34 cellular contexts compared by ENCODE assay signal in genomic region chr7:152541892-152542291, GRCh38.
"Had no signal": no experiment of that assay in that cellular context is flagged by ENCODE, and none has a peak within 500 bp of the region (broad histone marks: within the 10 kb centered on the region; RNA-seq: fewer than 3 reads in every experiment).

No MANE protein-coding gene starts in this region.

- H3K9ac ChIP-seq: SK-N-SH had no signal

- H3K9me3 Mint-ChIP-seq: activated CD4-positive, alpha-beta memory T cell treated with anti-CD3 and anti-CD28 coated beads, Interleukin-2, amount 10 ng/mL, durations not matched to agents 7 days and 5 days; activated naive CD8-positive, alpha-beta T cell treated with anti-CD3 and anti-CD28 coated beads for 36 hours; activated T-cell treated with anti-CD3 and anti-CD28 coated beads, Interleukin-2, amount 50 U/mL, for 72 hours; activated T-helper 17 cell treated with anti-CD3 and anti-CD28 coated beads, Interleukin-2, amount 50 U/mL, for 72 hours had no signal

- H3K9me3 ChIP-seq: SJSA1, SK-N-SH had no signal

- ATAC-seq: activated T-cell treated with anti-CD3 and anti-CD28 coated beads, Interleukin-2, amount 50 U/mL, for 72 hours; activated T-helper 17 cell treated with anti-CD3 and anti-CD28 coated beads, Interleukin-2, amount 50 U/mL, for 72 hours; Panc1 had no signal

- H3K27me3 ChIP-seq: brain microvascular endothelial cell, SJSA1 had no signal

- DNase-seq: activated CD4-positive, alpha-beta memory T cell treated with anti-CD3 and anti-CD28 coated beads, Interleukin-2, amount 10 ng/mL, durations not matched to agents 7 days and 5 days; activated CD4-positive, alpha-beta T cell treated with anti-CD3 and anti-CD28 coated beads for 1 hour; activated CD4-positive, alpha-beta T cell treated with anti-CD3 and anti-CD28 coated beads for 48 hours; activated CD4-positive, CD25-positive, alpha-beta regulatory T cell; activated effector memory CD4-positive, alpha-beta T cell treated with anti-CD3 and anti-CD28 coated beads, Interleukin-2, amount 50 U/mL, for 16 hours; activated naive CD4-positive, alpha-beta T cell; activated naive CD4-positive, alpha-beta T cell treated with anti-CD3 and anti-CD28 coated beads, Interleukin-2, amount 50 U/mL, for 16 hours; activated naive CD8-positive, alpha-beta T cell treated with anti-CD3 and anti-CD28 coated beads for 36 hours; activated T-cell treated with anti-CD3 and anti-CD28 coated beads, Interleukin-2, amount 50 U/mL, for 1 hour; activated T-cell treated with anti-CD3 and anti-CD28 coated beads, Interleukin-2, amount 50 U/mL, for 72 hours; amniotic stem cell; brain microvascular endothelial cell; central memory CD4-positive, alpha-beta T cell; Kasumi-1; MM.1S; MV-4-11; NCI-H1092; NCI-H1436 treated with DMSO at 0.1 percent for 48 hours; NCI-H1694 treated with DMSO at 0.1 percent for 48 hours; NCI-H2029; NCI-H345; NCI-H524 treated with DMSO at 0.1 percent for 48 hours; NCI-H748 treated with DMSO at 0.1 percent for 48 hours; SHP77 treated with DMSO at 0.1 percent for 48 hours; SK-N-SH; SW 1271; T-helper 1 cell; T-helper 2 cell; T-helper 9 cell; WERI-Rb-1 had no signal

- H3K4me1 ChIP-seq: SJSA1 had no signal

- H3K27me3 Mint-ChIP-seq: activated CD4-positive, alpha-beta memory T cell treated with anti-CD3 and anti-CD28 coated beads, Interleukin-2, amount 10 ng/mL, durations not matched to agents 7 days and 5 days; activated naive CD8-positive, alpha-beta T cell treated with anti-CD3 and anti-CD28 coated beads for 36 hours; activated T-helper 17 cell treated with anti-CD3 and anti-CD28 coated beads, Interleukin-2, amount 50 U/mL, for 72 hours had no signal

- H3K4me1 Mint-ChIP-seq: activated CD4-positive, alpha-beta memory T cell treated with anti-CD3 and anti-CD28 coated beads, Interleukin-2, amount 10 ng/mL, durations not matched to agents 7 days and 5 days; activated naive CD8-positive, alpha-beta T cell treated with anti-CD3 and anti-CD28 coated beads for 36 hours; activated T-helper 17 cell treated with anti-CD3 and anti-CD28 coated beads, Interleukin-2, amount 50 U/mL, for 72 hours had no signal

- H3K4me3 ChIP-seq: SJSA1 had no signal

- H3K4me2 ChIP-seq: SK-N-SH had no signal

- H3K36me3 Mint-ChIP-seq: activated naive CD8-positive, alpha-beta T cell treated with anti-CD3 and anti-CD28 coated beads for 36 hours had no signal

- FAIRE-seq: colon had no signal

- H3K27ac Mint-ChIP-seq: activated CD4-positive, alpha-beta memory T cell treated with anti-CD3 and anti-CD28 coated beads, Interleukin-2, amount 10 ng/mL, durations not matched to agents 7 days and 5 days; activated naive CD8-positive, alpha-beta T cell treated with anti-CD3 and anti-CD28 coated beads for 36 hours; activated T-cell treated with anti-CD3 and anti-CD28 coated beads, Interleukin-2, amount 50 U/mL, for 72 hours; activated T-helper 17 cell treated with anti-CD3 and anti-CD28 coated beads, Interleukin-2, amount 50 U/mL, for 72 hours had no signal

- H3K4me3 Mint-ChIP-seq: activated CD4-positive, alpha-beta memory T cell treated with anti-CD3 and anti-CD28 coated beads, Interleukin-2, amount 10 ng/mL, durations not matched to agents 7 days and 5 days; activated naive CD8-positive, alpha-beta T cell treated with anti-CD3 and anti-CD28 coated beads for 36 hours; activated T-cell treated with anti-CD3 and anti-CD28 coated beads, Interleukin-2, amount 50 U/mL, for 72 hours; activated T-helper 17 cell treated with anti-CD3 and anti-CD28 coated beads, Interleukin-2, amount 50 U/mL, for 72 hours had no signal

- H3K36me3 ChIP-seq: brain microvascular endothelial cell, SJSA1, WERI-Rb-1 had no signal

- H3K27ac ChIP-seq: brain microvascular endothelial cell, SJSA1, WERI-Rb-1 had no signal
